Comparison of ENCODE assay signal across 8 cellular contexts in genomic region chr7:108613147-108613948, GRCh38. TPM values are rescaled to one million over a fixed set of nuclear protein-coding genes. Genes with fewer than 3 reads are reported as not detected.
A peak's percentile ranks its signal among the peaks of the same experiment; 100 is the strongest.
DNase-seq lines count a peak whose midpoint lies in the region; ATAC-seq and TF ChIP-seq lines count a peak whose summit lies in the region.

No MANE protein-coding gene starts in this region.

- intact Hi-C loops in activated CD8-positive, alpha-beta T cell treated with anti-CD3 and anti-CD28 coated beads for 36 hours (cut with micrococcal nuclease): no loop called here

- peaks cover 1% of the 10 kb centered on the region for H3K27me3 Mint-ChIP-seq in activated CD8-positive, alpha-beta T cell treated with anti-CD3 and anti-CD28 coated beads for 36 hours

- CTCF ChIA-PET in activated CD8-positive, alpha-beta T cell treated with anti-CD3 and anti-CD28 coated beads for 36 hours (lab: Charles Lee): interaction anchor here (1.6 kb wide), 1 partner anchor 8 kb away, joined by 6 read pairs; no protein-coding TSS in a partner anchor

- peak; percentile 48 for TF ChIP-seq CTCF in GM12864 (IDR thresholded peaks at IDR 0.05; ENCODE audit: low read depth, low read length, missing control alignments)
- TF ChIP-seq CTCF in activated CD8-positive, alpha-beta T cell treated with anti-CD3 and anti-CD28 coated beads for 36 hours (IDR thresholded peaks at IDR 0.05): peak; percentile 78
- TF ChIP-seq CTCF in tibial nerve (IDR thresholded peaks at IDR 0.05): peak; percentile 59 to 80 (median 65)

- no peaks in the 10 kb centered on the region for H3K9me3 Mint-ChIP-seq in activated CD8-positive, alpha-beta T cell treated with anti-CD3 and anti-CD28 coated beads for 36 hours

- no peaks in the 10 kb centered on the region for H3K27me3 ChIP-seq in tibial nerve

- peak; percentile 82 for ATAC-seq in HG02759 (IDR thresholded peaks at IDR 0.05; ENCODE audit: unreplicated experiment)
- peak; percentile 67 for ATAC-seq in activated CD8-positive, alpha-beta T cell treated with anti-CD3 and anti-CD28 coated beads for 36 hours

- H3K4me1 Mint-ChIP-seq in activated CD8-positive, alpha-beta T cell treated with anti-CD3 and anti-CD28 coated beads for 36 hours (ENCODE audit: low read depth): no peaks in the 10 kb centered on the region

- H3K27ac Mint-ChIP-seq in activated CD8-positive, alpha-beta T cell treated with anti-CD3 and anti-CD28 coated beads for 36 hours: no peak overlapping the region

- no peaks in the 10 kb centered on the region for H3K4me1 ChIP-seq in tibial nerve

- H3K4me3 Mint-ChIP-seq in activated CD8-positive, alpha-beta T cell treated with anti-CD3 and anti-CD28 coated beads for 36 hours: no peak overlapping the region

- no peak for TF ChIP-seq POLR2A in tibial nerve (IDR thresholded peaks at IDR 0.05)

- no peak for TF ChIP-seq EP300 in tibial nerve (IDR thresholded peaks at IDR 0.05)

- no peaks in the 10 kb centered on the region for H3K36me3 Mint-ChIP-seq in activated CD8-positive, alpha-beta T cell treated with anti-CD3 and anti-CD28 coated beads for 36 hours (ENCODE audit: low read depth)

- DNase-seq in A172 (ENCODE audit: low spot score) (peak; percentile 46), GM12864 (ENCODE audit: low read depth) (no peak), NCI-H1694 (lab: John Stamatoyannopoulos, UW) (peak; percentile 87), iPS-NIHi7 (ENCODE audit: extremely low spot score) (peak; percentile 33), tibial nerve (ENCODE audit: low spot score in 2 of 2) (no peak), mucosa of gallbladder (ENCODE audit: low spot score) (no peak)
- DNase-seq in activated CD8-positive, alpha-beta T cell treated with anti-CD3 and anti-CD28 coated beads for 36 hours: no peak

- no peaks in the 10 kb centered on the region for H3K9me3 ChIP-seq in tibial nerve

- H3K27ac ChIP-seq in tibial nerve: no peak overlapping the region

- no peaks in the 10 kb centered on the region for H3K36me3 ChIP-seq in tibial nerve

- H3K4me3 ChIP-seq in GM12864 (ENCODE audit: low read depth, low read length): no peak overlapping the region
- no peak overlapping the region for H3K4me3 ChIP-seq in tibial nerve

- POLR2A ChIA-PET in activated CD8-positive, alpha-beta T cell treated with anti-CD3 and anti-CD28 coated beads for 36 hours (lab: Charles Lee): no interaction called here

- 22 to 25% methylated on average over 5 of the region's 5 CpGs for WGBS in tibial nerve, 2 donors

RNA-seq across cellular contexts. Expression of gene DNAJB9, which starts 43.7 kb away (rescaled TPM):
- total RNA-seq in A172 (2014; rRNA removed; shearing (Covaris generic)): 24.1 and 67.7 TPM in 2 replicates
- total RNA-seq in activated CD8-positive, alpha-beta T cell treated with anti-CD3 and anti-CD28 coated beads for 36 hours: 10 to 100 TPM in 1 of 2 experiments, 1 to 10 TPM in 1; 6.5 to 11.6 TPM
- total RNA-seq in tibial nerve (10 to 100 TPM; 14.7 to 20.4 (median 16.9) TPM), mucosa of gallbladder (31.3 TPM)

RNA-seq across cellular contexts. Expression of gene THAP5, which starts 43.8 kb away (rescaled TPM):
- 45.6 and 50.8 TPM in 2 replicates for total RNA-seq in A172 (2014; rRNA removed; shearing (Covaris generic))
- total RNA-seq in activated CD8-positive, alpha-beta T cell treated with anti-CD3 and anti-CD28 coated beads for 36 hours: 10 to 100 TPM; 26.5 to 28.8 TPM
- 10 to 100 TPM; 20.3 to 33.0 (median 25.4) TPM for total RNA-seq in tibial nerve
- 23.2 TPM for total RNA-seq in mucosa of gallbladder

Comparison
In these comparisons a context has a peak if more than half of its experiments do, and no peak if none do; other contexts are left out.
1. DNase-seq: peak in A172 (single experiment), NCI-H1694 (single experiment) and iPS-NIHi7 (single experiment); none in GM12864 (single experiment), activated CD8-positive, alpha-beta T cell treated with anti-CD3 and anti-CD28 coated beads for 36 hours (single experiment), tibial nerve (0 of 2) and mucosa of gallbladder (single experiment).
2. Peak in every context shown above with its lines, with median percentiles within 50 percentile points of each other: CTCF ChIP-seq.